Comparison of ENCODE assay signal across 8 cellular contexts in genomic region chr12:76878045-76878898, GRCh38. TPM values are rescaled to one million over a fixed set of nuclear protein-coding genes. Genes with fewer than 3 reads are reported as not detected.
DNase-seq lines count a peak whose midpoint lies in the region; ATAC-seq and TF ChIP-seq lines count a peak whose summit lies in the region.

No MANE protein-coding gene starts in this region.

- no peaks in the 10 kb centered on the region for H3K36me3 ChIP-seq in ovary

- POLR2A ChIA-PET in activated CD8-positive, alpha-beta T cell treated with anti-CD3 and anti-CD28 coated beads, Interleukin-2, amount 10 ng/mL, durations not matched to agents 7 days and 5 days (lab: Charles Lee) = no interaction called here

- intact Hi-C loops in ovary (cut with DNase I) = loop anchor here in 1 of 4 donors (10.0 kb wide), 1 partner anchor 113 kb away; the partner anchor contains the start of gene ZDHHC17

- peak overlapping the region; percentile 88 for H3K4me3 ChIP-seq in ovary

- peaks cover 50% of the 10 kb centered on the region for H3K27me3 Mint-ChIP-seq in IgD-negative memory B cell
- peaks cover 56% of the 10 kb centered on the region for H3K27me3 Mint-ChIP-seq in activated CD8-positive, alpha-beta T cell treated with anti-CD3 and anti-CD28 coated beads, Interleukin-2, amount 10 ng/mL, durations not matched to agents 7 days and 5 days (ENCODE audit: low read depth)

- H3K27ac Mint-ChIP-seq in IgD-negative memory B cell = no peak overlapping the region
- no peak overlapping the region for H3K27ac Mint-ChIP-seq in activated CD8-positive, alpha-beta T cell treated with anti-CD3 and anti-CD28 coated beads, Interleukin-2, amount 10 ng/mL, durations not matched to agents 7 days and 5 days

- no peaks in the 10 kb centered on the region for H3K9me3 ChIP-seq in ovary

- H3K27ac ChIP-seq in ovary = peak overlapping the region; percentile 5 to 82

- no peak for TF ChIP-seq POLR2A in ovary (IDR thresholded peaks at IDR 0.05)

- 0 to 1% (median 1%) methylated on average over 45 of the region's 45 CpGs for WGBS in ovary, 3 donors

- peak overlapping the region; percentile 82 to 95 (median 94) for H3K4me3 Mint-ChIP-seq in IgD-negative memory B cell
- H3K4me3 Mint-ChIP-seq in activated CD8-positive, alpha-beta T cell treated with anti-CD3 and anti-CD28 coated beads, Interleukin-2, amount 10 ng/mL, durations not matched to agents 7 days and 5 days = peak overlapping the region; percentile 79

- CTCF ChIA-PET in activated CD8-positive, alpha-beta T cell treated with anti-CD3 and anti-CD28 coated beads, Interleukin-2, amount 10 ng/mL, durations not matched to agents 7 days and 5 days (lab: Charles Lee) = interaction anchor here (1.0 kb wide), 1 partner anchor 133 kb away, joined by 3 read pairs; no protein-coding TSS in a partner anchor

- no peaks in the 10 kb centered on the region for H3K27me3 ChIP-seq in ovary

- peaks cover 1% of the 10 kb centered on the region for H3K36me3 Mint-ChIP-seq in IgD-negative memory B cell
- no peaks in the 10 kb centered on the region for H3K36me3 Mint-ChIP-seq in activated CD8-positive, alpha-beta T cell treated with anti-CD3 and anti-CD28 coated beads, Interleukin-2, amount 10 ng/mL, durations not matched to agents 7 days and 5 days (ENCODE audit: low read depth)

- H3K4me1 ChIP-seq in ovary (ENCODE audit: insufficient read depth) = no peaks in the 10 kb centered on the region

- DNase-seq in activated CD4-positive, CD25-positive, alpha-beta regulatory T cell (lab: John Stamatoyannopoulos, UW) = no peak
- peak; percentile 31 for DNase-seq in activated CD8-positive, alpha-beta T cell treated with anti-CD3 and anti-CD28 coated beads, Interleukin-2, amount 10 ng/mL, durations not matched to agents 7 days and 5 days
- peak; percentile 54 for DNase-seq in germinal center (ENCODE audit: low spot score)
- peak in 3 of 5 donors; percentile 22 to 41 (median 40) for DNase-seq in ovary
- no peak for DNase-seq in activated effector memory CD4-positive, alpha-beta T cell treated with anti-CD3 and anti-CD28 coated beads, Interleukin-2, amount 50 U/mL, for 16 hours

- no peak for TF ChIP-seq EP300 in ovary (IDR thresholded peaks at IDR 0.05)

- H3K4me1 Mint-ChIP-seq in IgD-negative memory B cell = peaks cover 2 to 3% (median 3%) of the 10 kb centered on the region in 3 donors
- H3K4me1 Mint-ChIP-seq in activated CD8-positive, alpha-beta T cell treated with anti-CD3 and anti-CD28 coated beads, Interleukin-2, amount 10 ng/mL, durations not matched to agents 7 days and 5 days (ENCODE audit: low read depth) = peaks cover 12% of the 10 kb centered on the region

- peaks cover 0 to 2% (median 0%) of the 10 kb centered on the region in 3 donors for H3K9me3 Mint-ChIP-seq in IgD-negative memory B cell
- H3K9me3 Mint-ChIP-seq in activated CD8-positive, alpha-beta T cell treated with anti-CD3 and anti-CD28 coated beads, Interleukin-2, amount 10 ng/mL, durations not matched to agents 7 days and 5 days (ENCODE audit: insufficient read depth) = no peaks in the 10 kb centered on the region

- peak in 1 of 3 donors; percentile 9 for TF ChIP-seq CTCF in ovary (IDR thresholded peaks at IDR 0.05)

- peak; percentile 25 to 39 for ATAC-seq in activated CD4-positive, CD25-positive, alpha-beta regulatory T cell treated with anti-CD3 and anti-CD28 coated beads, Interleukin-2, amount 50 U/mL, for 24 hours
- ATAC-seq in GM21825 (IDR thresholded peaks at IDR 0.05; ENCODE audit: unreplicated experiment) = peak; percentile 33
- ATAC-seq in activated CD8-positive, alpha-beta T cell treated with anti-CD3 and anti-CD28 coated beads, Interleukin-2, amount 10 ng/mL, durations not matched to agents 7 days and 5 days = peak; percentile 64

RNA-seq across cellular contexts. Expression of gene CSRP2, which starts 0.5 kb away (rescaled TPM):
- polyA plus RNA-seq in IgD-negative memory B cell = 0.09 TPM
- under 1 TPM in 1 of 2 experiments, not detected in 1; 0.47 TPM for total RNA-seq in activated CD8-positive, alpha-beta T cell treated with anti-CD3 and anti-CD28 coated beads, Interleukin-2, amount 10 ng/mL, durations not matched to agents 7 days and 5 days
- total RNA-seq in ovary = 10 to 100 TPM in 6 of 7 donors, 1 to 10 TPM in 1; 7.8 to 22.3 (median 11.8) TPM
- 10 to 100 TPM; 48.2 to 64.5 TPM for polyA plus RNA-seq in ovary

Comparison
In these comparisons a context has a peak if more than half of its experiments do, and no peak if none do; other contexts are left out.
1. DNase-seq: peak in activated CD8-positive, alpha-beta T cell treated with anti-CD3 and anti-CD28 coated beads, Interleukin-2, amount 10 ng/mL, durations not matched to agents 7 days and 5 days (single experiment), germinal center (single experiment) and ovary (3 of 5); none in activated CD4-positive, CD25-positive, alpha-beta regulatory T cell (0 of 4) and activated effector memory CD4-positive, alpha-beta T cell treated with anti-CD3 and anti-CD28 coated beads, Interleukin-2, amount 50 U/mL, for 16 hours (single experiment).
2. RNA of gene CSRP2, which starts 0.5 kb away (total RNA-seq): 7.8 to 22.3 TPM in ovary; 0.47 TPM in activated CD8-positive, alpha-beta T cell treated with anti-CD3 and anti-CD28 coated beads, Interleukin-2, amount 10 ng/mL, durations not matched to agents 7 days and 5 days; every median in the first group is over 4 times any median in the second.
3. Peak in every context shown above with its lines, with median percentiles within 50 percentile points of each other: ATAC-seq.